8 cellular contexts compared by ENCODE assay signal in the genomic region with DNA sequence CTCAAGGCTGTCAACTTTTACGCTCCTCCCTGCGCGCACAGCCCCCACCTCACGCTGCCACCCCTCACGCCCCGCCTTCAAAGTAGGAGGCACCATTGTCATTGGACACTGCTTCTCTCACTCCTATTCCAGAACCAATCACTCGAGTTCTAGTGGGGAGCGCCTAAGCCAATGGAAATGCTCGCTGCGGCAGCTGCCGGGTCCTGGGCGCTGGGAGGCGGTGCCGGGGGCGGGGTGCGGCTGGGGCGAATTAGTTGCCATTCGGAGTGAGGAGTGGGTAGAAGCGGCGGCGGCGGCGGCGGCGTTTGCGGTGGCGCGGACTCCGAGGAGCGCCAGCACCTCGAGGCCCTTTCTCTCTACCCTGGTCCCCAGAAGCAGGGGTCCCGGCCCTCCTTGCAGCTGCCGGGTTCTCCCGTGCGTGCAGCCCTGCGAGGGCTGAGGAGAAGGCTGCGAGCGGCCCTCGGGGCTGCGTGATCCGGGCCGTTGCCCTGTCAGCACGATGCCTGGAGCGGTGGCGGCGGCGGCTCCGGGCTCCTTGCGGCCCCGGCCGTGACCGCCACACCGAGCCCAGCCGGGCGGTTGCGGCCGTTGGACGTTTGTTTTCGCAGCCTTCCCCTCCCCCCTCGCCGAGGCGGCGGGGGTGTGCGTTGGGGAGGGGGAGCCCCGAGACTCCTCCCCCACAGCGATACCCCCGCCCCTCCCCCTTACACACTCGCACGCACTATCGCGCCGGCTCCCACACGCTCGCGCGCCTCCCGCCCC. TPM values are rescaled to one million over a fixed set of nuclear protein-coding genes. Genes with fewer than 3 reads are reported as not detected.
DNase-seq lines count a peak whose midpoint lies in the region; ATAC-seq and TF ChIP-seq lines count a peak whose summit lies in the region.

TSS of gene GLCCI1 (plus strand) at position 253 of the 762 bp plus-strand sequence. CDS start 555 bp downstream, outside the sequence.

- peak within 1 kb of the TSS; percentile 71 for H3K4me3 ChIP-seq in LNCaP clone FGC (ENCODE audit: low read depth, low read length)
- H3K4me3 ChIP-seq in fibroblast of mammary gland (ENCODE audit: control insufficient read depth, low read depth, low read length), result peak within 1 kb of the TSS; percentile 85

- H3K36me3 Mint-ChIP-seq in activated T-helper 17 cell treated with anti-CD3 and anti-CD28 coated beads, Interleukin-2, amount 50 U/mL, for 72 hours (ENCODE audit: low read depth), result no peaks in the 10 kb centered on the region
- no peaks in the 10 kb centered on the region for H3K36me3 Mint-ChIP-seq in naive thymus-derived CD8-positive, alpha-beta T cell

- peak; percentile 94 for ATAC-seq in activated T-helper 17 cell treated with anti-CD3 and anti-CD28 coated beads, Interleukin-2, amount 50 U/mL, for 72 hours (replicated peaks)
- ATAC-seq in naive thymus-derived CD8-positive, alpha-beta T cell, result peak; percentile 88 to 91

- peak within 1 kb of the TSS; percentile 80 for H3K4me3 Mint-ChIP-seq in activated T-helper 17 cell treated with anti-CD3 and anti-CD28 coated beads, Interleukin-2, amount 50 U/mL, for 72 hours
- H3K4me3 Mint-ChIP-seq in naive thymus-derived CD8-positive, alpha-beta T cell, result peak within 1 kb of the TSS in 9 of 10 donors; percentile 86 to 99 (median 97)

- H3K27me3 Mint-ChIP-seq in activated T-helper 17 cell treated with anti-CD3 and anti-CD28 coated beads, Interleukin-2, amount 50 U/mL, for 72 hours, result no peaks in the 10 kb centered on the region
- H3K27me3 Mint-ChIP-seq in naive thymus-derived CD8-positive, alpha-beta T cell, result no peaks in the 10 kb centered on the region

- DNase-seq in Daoy (ENCODE audit: low read depth) (peak; percentile 97), GOT3 (lab: John Stamatoyannopoulos, UW) (peak; percentile 79), LNCaP clone FGC (ENCODE audit: low read depth) (peak; percentile 91), RWPE1 (ENCODE audit: low spot score) (peak; percentile 99), fibroblast of mammary gland (ENCODE audit: low read depth) (peak; percentile 94)
- DNase-seq in naive thymus-derived CD8-positive, alpha-beta T cell, result peak; percentile 93 to 97 (median 95)
- DNase-seq in stimulated activated naive CD4-positive, alpha-beta T cell (lab: John Stamatoyannopoulos, UW), result peak; percentile 92 to 97 (median 96)

- peak within 1 kb of the TSS; percentile 85 for H3K27ac ChIP-seq in RWPE1

- CTCF ChIA-PET in RWPE1 (lab: Yijun Ruan, JAX), result interaction anchor here (0.6 kb wide), 1 partner anchor 419 kb away, joined by 3 read pairs; no protein-coding TSS in a partner anchor

- POLR2A ChIA-PET in RWPE1 (lab: Yijun Ruan, JAX; ENCODE audit: low non-redundant PET), result no interaction called here
- POLR2A ChIA-PET in naive thymus-derived CD8-positive, alpha-beta T cell (lab: Charles Lee), result interaction anchor here (0.7 to 5.8 kb wide), 25 partner anchors 8 to 811 kb away, joined by 3 to 39 read pairs (median 5); partner anchors contain the start of gene UMAD1

- TF ChIP-seq CTCF in LNCaP clone FGC (IDR thresholded peaks at IDR 0.05; ENCODE audit: control insufficient read depth, extremely low read depth, insufficient read depth), result no peak
- no peak for TF ChIP-seq CTCF in RWPE1 (conservative IDR thresholded peaks at IDR 0.05; ENCODE audit: low read depth)
- no peak for TF ChIP-seq CTCF in fibroblast of mammary gland (conservative IDR thresholded peaks at IDR 0.05; ENCODE audit: control insufficient read depth, insufficient read depth, low read depth, low read length)

- peaks cover 12% of the 10 kb centered on the region for H3K4me1 Mint-ChIP-seq in activated T-helper 17 cell treated with anti-CD3 and anti-CD28 coated beads, Interleukin-2, amount 50 U/mL, for 72 hours
- H3K4me1 Mint-ChIP-seq in naive thymus-derived CD8-positive, alpha-beta T cell, result peaks cover 11 to 36% (median 34%) of the 10 kb centered on the region in 4 donors

- H3K9me3 Mint-ChIP-seq in activated T-helper 17 cell treated with anti-CD3 and anti-CD28 coated beads, Interleukin-2, amount 50 U/mL, for 72 hours, result no peaks in the 10 kb centered on the region
- no peaks in the 10 kb centered on the region for H3K9me3 Mint-ChIP-seq in naive thymus-derived CD8-positive, alpha-beta T cell

- peak within 1 kb of the TSS; percentile 79 for H3K27ac Mint-ChIP-seq in activated T-helper 17 cell treated with anti-CD3 and anti-CD28 coated beads, Interleukin-2, amount 50 U/mL, for 72 hours
- peak within 1 kb of the TSS; percentile 89 to 98 (median 93) for H3K27ac Mint-ChIP-seq in naive thymus-derived CD8-positive, alpha-beta T cell

RNA-seq across cellular contexts. Expression of gene GLCCI1, which starts in this region (rescaled TPM):
- total RNA-seq in Daoy (2014; rRNA removed; shearing (Covaris generic)), result 5.2 and 6.0 TPM in 2 replicates
- total RNA-seq in activated T-helper 17 cell treated with anti-CD3 and anti-CD28 coated beads, Interleukin-2, amount 50 U/mL, for 72 hours, result 10 to 100 TPM; 22.3 to 29.1 TPM
- 10 to 100 TPM; 31.5 to 33.2 TPM for total RNA-seq in naive thymus-derived CD8-positive, alpha-beta T cell
- polyA plus RNA-seq in naive thymus-derived CD8-positive, alpha-beta T cell, result 10 to 100 TPM in 2 of 3 donors, 1 to 10 TPM in 1; 9.0 to 30.8 (median 14.7) TPM

Comparison
In these comparisons a context has a peak if more than half of its experiments do, and no peak if none do; other contexts are left out.
1. Peak in every context shown above with its lines: DNase-seq, ATAC-seq, H3K4me3 ChIP-seq and H3K27ac ChIP-seq.